Comparison of ENCODE assay signal across 8 cellular contexts in the genomic region with DNA sequence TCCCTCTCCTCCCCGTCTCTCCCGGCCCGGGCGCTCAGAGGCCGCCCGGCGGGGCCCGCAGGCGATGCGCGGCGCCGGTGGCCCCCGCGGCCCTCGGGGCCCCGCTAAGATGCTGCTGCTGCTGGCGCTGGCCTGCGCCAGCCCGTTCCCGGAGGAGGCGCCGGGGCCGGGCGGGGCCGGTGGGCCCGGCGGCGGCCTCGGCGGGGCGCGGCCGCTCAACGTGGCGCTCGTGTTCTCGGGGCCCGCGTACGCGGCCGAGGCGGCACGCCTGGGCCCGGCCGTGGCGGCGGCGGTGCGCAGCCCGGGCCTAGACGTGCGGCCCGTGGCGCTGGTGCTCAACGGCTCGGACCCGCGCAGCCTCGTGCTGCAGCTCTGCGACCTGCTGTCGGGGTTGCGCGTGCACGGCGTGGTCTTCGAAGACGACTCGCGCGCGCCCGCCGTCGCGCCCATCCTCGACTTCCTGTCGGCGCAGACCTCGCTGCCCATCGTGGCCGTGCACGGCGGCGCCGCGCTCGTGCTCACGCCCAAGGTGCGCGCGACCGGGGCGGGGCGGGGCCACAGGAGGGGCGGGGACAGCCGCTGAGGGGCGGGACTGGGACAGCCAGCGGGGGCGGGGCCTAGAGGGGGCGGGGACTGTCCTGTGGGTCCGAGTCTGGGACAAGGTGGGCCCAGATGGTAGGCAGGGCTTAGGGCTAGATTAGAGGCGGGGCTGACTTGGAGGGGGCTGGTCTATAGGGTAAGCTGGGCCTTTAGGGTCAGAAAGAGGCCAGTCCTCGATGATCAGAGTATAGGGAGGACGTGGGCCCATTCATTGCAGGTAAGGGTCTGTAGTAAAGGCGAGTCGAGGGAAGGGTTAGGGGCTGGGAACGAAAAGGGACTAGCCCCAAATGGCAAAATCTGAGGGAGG. TPM values are rescaled to one million over a fixed set of nuclear protein-coding genes. Genes with fewer than 3 reads are reported as not detected.
DNase-seq lines count a peak whose midpoint lies in the region; ATAC-seq and TF ChIP-seq lines count a peak whose summit lies in the region.

No MANE protein-coding gene starts in this region.

- TF ChIP-seq CTCF in GM13977 (IDR thresholded peaks at IDR 0.05; ENCODE audit: extremely low read depth, insufficient read depth, missing control alignments), result no peak
- TF ChIP-seq CTCF in fibroblast of pulmonary artery (IDR thresholded peaks at IDR 0.05; ENCODE audit: low read length, missing control alignments), result no peak

- H3K4me1 Mint-ChIP-seq in activated T-cell treated with anti-CD3 and anti-CD28 coated beads, Interleukin-2, amount 50 U/mL, for 72 hours (ENCODE audit: low read depth), result peaks cover 55% of the 10 kb centered on the region

- H3K36me3 ChIP-seq in thymus (ENCODE audit: control insufficient read depth, insufficient read depth) (no peaks in the 10 kb centered on the region), SJCRH30 (no peaks in the 10 kb centered on the region)

- H3K9me3 ChIP-seq in thymus (ENCODE audit: control insufficient read depth) (peaks cover 1% of the 10 kb centered on the region), SJCRH30 (replicated peaks) (no peaks in the 10 kb centered on the region)

- peaks cover 0 to 4% of the 10 kb centered on the region in 2 donors for H3K9me3 Mint-ChIP-seq in activated T-cell treated with anti-CD3 and anti-CD28 coated beads, Interleukin-2, amount 50 U/mL, for 72 hours

- H3K36me3 Mint-ChIP-seq in activated T-cell treated with anti-CD3 and anti-CD28 coated beads, Interleukin-2, amount 50 U/mL, for 72 hours (ENCODE audit: insufficient read depth in 2 of 2), result peaks cover 8% of the 10 kb centered on the region in 2 donors

- no peak overlapping the region for H3K27ac Mint-ChIP-seq in activated T-cell treated with anti-CD3 and anti-CD28 coated beads, Interleukin-2, amount 50 U/mL, for 72 hours

- H3K4me1 ChIP-seq in thymus (ENCODE audit: control insufficient read depth, insufficient read depth, low read length) (peaks cover 6% of the 10 kb centered on the region), SJCRH30 (peaks cover 13% of the 10 kb centered on the region; the same call in 1 of the 2 replicates)

- in situ Hi-C loops in GM13977 (cut with MboI; ENCODE audit: low pct_unique_long_range_greater_than_20kb, low sequenced_read_pairs, unreplicated experiment), result no loop called here

- H3K4me3 ChIP-seq in fibroblast of pulmonary artery (replicated peaks; ENCODE audit: low read depth, low read length), result peak overlapping the region; percentile 60
- H3K4me3 ChIP-seq in thymus (ENCODE audit: low read length), result peak overlapping the region; percentile 62
- H3K4me3 ChIP-seq in SJCRH30, result no peak overlapping the region

- ATAC-seq in HG03442 (IDR thresholded peaks at IDR 0.05; ENCODE audit: unreplicated experiment), result peak; percentile 59
- peak; percentile 82 to 83 for ATAC-seq in activated T-cell treated with anti-CD3 and anti-CD28 coated beads, Interleukin-2, amount 50 U/mL, for 72 hours (replicated peaks in 1 of 2)

- peaks cover 56% of the 10 kb centered on the region for H3K27me3 ChIP-seq in thymus (ENCODE audit: control insufficient read depth, insufficient read depth)
- peaks cover 32% of the 10 kb centered on the region for H3K27me3 ChIP-seq in SJCRH30

- no peak overlapping the region for H3K27ac ChIP-seq in thymus (ENCODE audit: low read depth)
- H3K27ac ChIP-seq in SJCRH30, result no peak overlapping the region

- DNase-seq in GM13977 (ENCODE audit: low spot score) (peak; percentile 94), OCI-M2 (lab: John Stamatoyannopoulos, UW; ENCODE audit: unreplicated experiment) (peak; percentile 89), fibroblast of pulmonary artery (ENCODE audit: low read depth) (peak; percentile 87), occipital lobe (lab: John Stamatoyannopoulos, UW) (peak; percentile 37), SJCRH30 (no peak)
- DNase-seq in activated T-cell treated with anti-CD3 and anti-CD28 coated beads, Interleukin-2, amount 50 U/mL, for 72 hours, result peak; percentile 91 to 92

- WGBS in thymus, result 7% methylated on average over 109 of the region's 109 CpGs

- peak overlapping the region; percentile 87 to 97 for H3K4me3 Mint-ChIP-seq in activated T-cell treated with anti-CD3 and anti-CD28 coated beads, Interleukin-2, amount 50 U/mL, for 72 hours

- peaks cover 46% of the 10 kb centered on the region for H3K27me3 Mint-ChIP-seq in activated T-cell treated with anti-CD3 and anti-CD28 coated beads, Interleukin-2, amount 50 U/mL, for 72 hours (ENCODE audit: low read depth)

RNA-seq across cellular contexts. Expression of a gene that starts 5.1 kb away (rescaled TPM):
- under 1 TPM; 0.39 to 0.46 TPM for total RNA-seq in activated T-cell treated with anti-CD3 and anti-CD28 coated beads, Interleukin-2, amount 50 U/mL, for 72 hours
- 2.5 TPM for total RNA-seq in occipital lobe
- polyA plus RNA-seq in thymus, result 0.07 TPM
- 0.03 TPM in 1 of 2 replicates, not detected in the other for total RNA-seq in SJCRH30 (2014; rRNA removed; shearing (Covaris generic))

RNA-seq across cellular contexts. Expression of a gene that starts 7.2 kb away (rescaled TPM):
- total RNA-seq in activated T-cell treated with anti-CD3 and anti-CD28 coated beads, Interleukin-2, amount 50 U/mL, for 72 hours, result 100 to 1,000 TPM; 101 to 103 TPM
- 21.8 TPM for total RNA-seq in occipital lobe
- polyA plus RNA-seq in thymus, result 81.0 TPM
- total RNA-seq in SJCRH30 (2014; rRNA removed; shearing (Covaris generic)), result 105 and 119 TPM in 2 replicates

RNA-seq across cellular contexts. Expression of a gene that starts 34.4 kb away (rescaled TPM):
- under 1 TPM; 0.25 to 0.34 TPM for total RNA-seq in activated T-cell treated with anti-CD3 and anti-CD28 coated beads, Interleukin-2, amount 50 U/mL, for 72 hours
- total RNA-seq in occipital lobe, result not detected
- polyA plus RNA-seq in thymus, result 0.11 TPM
- total RNA-seq in SJCRH30 (2014; rRNA removed; shearing (Covaris generic)), result not detected in 2 replicates

RNA-seq across cellular contexts. Expression of a gene that starts 34.8 kb away (rescaled TPM):
- total RNA-seq in activated T-cell treated with anti-CD3 and anti-CD28 coated beads, Interleukin-2, amount 50 U/mL, for 72 hours, result 10 to 100 TPM; 20.9 to 26.2 TPM
- 3.9 TPM for total RNA-seq in occipital lobe
- 10.3 TPM for polyA plus RNA-seq in thymus
- 2.6 and 2.8 TPM in 2 replicates for total RNA-seq in SJCRH30 (2014; rRNA removed; shearing (Covaris generic))

RNA-seq across cellular contexts. Expression of a gene that starts 47.2 kb away (rescaled TPM):
- total RNA-seq in activated T-cell treated with anti-CD3 and anti-CD28 coated beads, Interleukin-2, amount 50 U/mL, for 72 hours, result 10 to 100 TPM; 27.0 to 38.2 TPM
- total RNA-seq in occipital lobe, result 9.7 TPM
- polyA plus RNA-seq in thymus, result 8.4 TPM
- 40.4 and 44.6 TPM in 2 replicates for total RNA-seq in SJCRH30 (2014; rRNA removed; shearing (Covaris generic))

Comparison
In these comparisons a context has a peak if more than half of its experiments do, and no peak if none do; other contexts are left out.
1. DNase-seq: peak in GM13977 (single experiment), OCI-M2 (single experiment), activated T-cell treated with anti-CD3 and anti-CD28 coated beads, Interleukin-2, amount 50 U/mL, for 72 hours (2 of 2), fibroblast of pulmonary artery (single experiment) and occipital lobe (single experiment); none in SJCRH30 (0 of 2).